Comparison of ENCODE assay signal across 1 cellular context in the genomic region with DNA sequence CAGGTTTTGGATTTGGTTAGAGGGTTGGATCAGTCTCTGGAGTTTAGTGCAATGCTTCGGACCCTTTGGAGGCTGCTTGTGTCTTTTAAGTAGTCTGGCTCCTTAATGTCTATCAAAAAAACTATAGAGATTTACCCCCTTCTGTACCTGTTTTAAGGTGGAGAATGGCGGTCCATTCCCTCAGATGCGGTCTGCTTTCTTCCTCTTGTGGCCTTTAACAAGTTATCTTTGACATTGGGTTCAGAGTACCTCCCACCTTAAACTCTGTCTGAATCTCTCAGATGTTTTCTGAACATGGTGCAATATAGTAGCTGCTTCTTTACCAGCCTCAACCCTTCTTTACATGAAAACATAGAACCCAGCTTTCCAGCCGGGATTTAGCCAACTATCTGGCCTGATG.
TF ChIP-seq lines count a peak whose summit lies in the region.

No MANE protein-coding gene starts in this region.

TF ChIP-seq in HepG2, 621 proteins besides CTCF, POLR2A, EP300 and RAD21:
- TF ChIP-seq ZNF235 (CRISPR knock-in tag; IDR thresholded peaks at IDR 0.05; ENCODE audit: borderline replicate concordance) (no peak), ISX (CRISPR knock-in tag; conservative IDR thresholded peaks at IDR 0.05) (no peak), ZNF280B (CRISPR knock-in tag; IDR thresholded peaks at IDR 0.05; ENCODE audit: borderline replicate concordance) (no peak), ZNF556 (CRISPR knock-in tag; IDR thresholded peaks at IDR 0.05; ENCODE audit: borderline replicate concordance) (no peak), MAZ (IDR thresholded peaks at IDR 0.05; ENCODE audit: borderline replicate concordance, low read depth, low read length) (no peak), MAZ (CRISPR knock-in tag; IDR thresholded peaks at IDR 0.05; ENCODE audit: low read depth) (no peak), SP140L (CRISPR knock-in tag; IDR thresholded peaks at IDR 0.05; ENCODE audit: borderline replicate concordance) (no peak), ZNF441 (CRISPR knock-in tag; IDR thresholded peaks at IDR 0.05; ENCODE audit: borderline replicate concordance) (no peak), KAT8 (CRISPR knock-in tag; IDR thresholded peaks at IDR 0.05) (no peak), SOX5 (CRISPR knock-in tag; IDR thresholded peaks at IDR 0.05; ENCODE audit: borderline replicate concordance) (no peak)
TF ChIP-seq in HepG2: peak in this region for 0.
